25 cellular contexts compared by ENCODE assay signal in genomic region chr2:15948704-15948957, GRCh38. TPM values are rescaled to one million over a fixed set of nuclear protein-coding genes. Genes with fewer than 3 reads are reported as not detected.
DNase-seq lines count a peak whose midpoint lies in the region; ATAC-seq and TF ChIP-seq lines count a peak whose summit lies in the region.
"Had no signal": no experiment of that assay in that cellular context is flagged by ENCODE, and none has a peak within 500 bp of the region (broad histone marks: within the 10 kb centered on the region; RNA-seq: fewer than 3 reads in every experiment).

No MANE protein-coding gene starts in this region.

- no peak overlapping the region for H3K4ac ChIP-seq in H9 (ENCODE audit: low read depth, low read length)

- no peak overlapping the region for H2BK20ac ChIP-seq in H9 (ENCODE audit: low read depth, low read length, poor library complexity, severe bottlenecking)

- DNase-seq in H9, result no peak
- no peak for DNase-seq in WERI-Rb-1
- no peak for DNase-seq in mesothelial cell of epicardium (ENCODE audit: low spot score in 2 of 2, unreplicated experiment in 2 of 2)
- DNase-seq in neural crest cell (ENCODE audit: low read depth, low spot score), result no peak
- no peak for DNase-seq in vagina (ENCODE audit: extremely low spot score in 2 of 2)
- no peak for DNase-seq in NCI-H2171 (lab: John Stamatoyannopoulos, UW)
- DNase-seq in dermis blood vessel endothelial cell, result no peak
- DNase-seq: 8988T; ACHN; C1 segment of cervical spinal cord; CD4-positive, alpha-beta memory T cell; CD4-positive, CD25-positive, alpha-beta regulatory T cell; CD8-positive, alpha-beta memory T cell; COR-L47; DMS 273 treated with DMSO at 0.1 percent for 48 hours; DMS153; DMS53; DMS79; DND-41; EL; GDM1 had no signal

- H3K36me3 ChIP-seq in WERI-Rb-1, result peaks cover 51% of the 10 kb centered on the region
- no peaks in the 10 kb centered on the region for H3K36me3 ChIP-seq in vagina

- no peak for ATAC-seq in GM19395 (IDR thresholded peaks at IDR 0.05; ENCODE audit: unreplicated experiment)

- no peaks in the 10 kb centered on the region for H3K9me3 ChIP-seq in H9 (ENCODE audit: control insufficient read depth, low read depth, low read length)
- no peaks in the 10 kb centered on the region for H3K9me3 ChIP-seq in WERI-Rb-1 (ENCODE audit: severe bottlenecking)
- H3K9me3 ChIP-seq in vagina, result no peaks in the 10 kb centered on the region
- H3K9me3 ChIP-seq: BLaER1 had no signal

- H3K9ac ChIP-seq in H9 (ENCODE audit: extremely low read depth, insufficient read length, low read length), result no peak overlapping the region
- H3K9ac ChIP-seq: BLaER1 had no signal

- no peaks in the 10 kb centered on the region for H3K27me3 Mint-ChIP-seq in H9 (ENCODE audit: low read depth)
- H3K27me3 Mint-ChIP-seq in mesothelial cell of epicardium (ENCODE audit: low read depth), result no peaks in the 10 kb centered on the region
- peaks cover 2% of the 10 kb centered on the region for H3K27me3 Mint-ChIP-seq in neural crest cell (ENCODE audit: low read depth)

- H4K5ac ChIP-seq in H9 (ENCODE audit: insufficient read length, low read depth, low read length), result no peak overlapping the region

- H3K27ac ChIP-seq in H9 (ENCODE audit: insufficient read length, low read depth, low read length) (no peak overlapping the region), WERI-Rb-1 (0 out of 2 replicates have a peak overlapping the region, but pooled peaks have one; percentile 0), vagina (no peak overlapping the region)
- H3K27ac ChIP-seq: BLaER1 had no signal

- H3K4me3 ChIP-seq in WERI-Rb-1 (ENCODE audit: low read depth, low read length) (no peak overlapping the region), vagina (no peak overlapping the region)
- H3K4me3 ChIP-seq: BLaER1 had no signal

- H3K18ac ChIP-seq in H9 (ENCODE audit: insufficient read length, low read depth, low read length), result no peak overlapping the region

- no peak overlapping the region for H2BK15ac ChIP-seq in H9 (ENCODE audit: low read depth, low read length)

- no peak overlapping the region for H4K8ac ChIP-seq in H9 (replicated peaks; ENCODE audit: insufficient read length, low read depth, low read length)

- H3K4me3 Mint-ChIP-seq in H9 (no peak overlapping the region), mesothelial cell of epicardium (no peak overlapping the region), neural crest cell (peak overlapping the region; percentile 72)
- H3K4me3 Mint-ChIP-seq: CD14-positive monocyte; CD4-positive, alpha-beta memory T cell; CD4-positive, CD25-positive, alpha-beta regulatory T cell; CD8-positive, alpha-beta memory T cell had no signal

- H3K9me3 Mint-ChIP-seq in H9 (peaks cover 0 to 2% of the 10 kb centered on the region in 2 experiments; a peak in 1 of 5 replicates), mesothelial cell of epicardium (no peaks in the 10 kb centered on the region), neural crest cell (no peaks in the 10 kb centered on the region)
- H3K9me3 Mint-ChIP-seq: CD4-positive, CD25-positive, alpha-beta regulatory T cell had no signal

- H3K79me1 ChIP-seq in H9 (ENCODE audit: insufficient read depth, low read depth, low read length, poor library complexity, severe bottlenecking), result peaks cover 3% of the 10 kb centered on the region

- H2BK120ac ChIP-seq in H9 (ENCODE audit: low read depth, low read length, poor library complexity, severe bottlenecking), result no peak overlapping the region

- peaks cover 39 to 50% (median 50%) of the 10 kb centered on the region in 3 experiments for H3K36me3 Mint-ChIP-seq in H9 (ENCODE audit: insufficient read depth in 1 of 3, low read depth in 3 of 3)
- H3K36me3 Mint-ChIP-seq in mesothelial cell of epicardium, result peaks cover 23% of the 10 kb centered on the region
- H3K36me3 Mint-ChIP-seq in neural crest cell (ENCODE audit: low read depth), result peaks cover 40% of the 10 kb centered on the region
- H3K36me3 Mint-ChIP-seq: CD14-positive monocyte; CD4-positive, alpha-beta memory T cell had no signal

- no peak overlapping the region for H3K14ac ChIP-seq in H9 (ENCODE audit: insufficient read depth, low read length)

- no peak overlapping the region for H2AK5ac ChIP-seq in H9 (ENCODE audit: insufficient read length, low read length)

- H3K79me2 ChIP-seq in H9 (ENCODE audit: insufficient read depth, low read length), result peaks cover 17% of the 10 kb centered on the region

- no CpG with 5 or more reads among the region's 3 CpGs for WGBS in H9 (ENCODE audit: extremely low coverage, insufficient read length, low lambda C conversion rate)

- H3K4me1 Mint-ChIP-seq in H9, result peaks cover 45 to 47% of the 10 kb centered on the region in 2 experiments
- peaks cover 20% of the 10 kb centered on the region for H3K4me1 Mint-ChIP-seq in mesothelial cell of epicardium
- peaks cover 64% of the 10 kb centered on the region for H3K4me1 Mint-ChIP-seq in neural crest cell

- H2BK5ac ChIP-seq in H9 (ENCODE audit: insufficient read length, low read length), result no peak overlapping the region

- no peak for TF ChIP-seq CTCF in H9 (conservative IDR thresholded peaks at IDR 0.05)
- no peak for TF ChIP-seq CTCF in WERI-Rb-1 (IDR thresholded peaks at IDR 0.05; ENCODE audit: low read depth, low read length)
- TF ChIP-seq CTCF in mesothelial cell of epicardium (IDR thresholded peaks at IDR 0.05; ENCODE audit: unreplicated experiment), result no peak
- TF ChIP-seq CTCF in neural crest cell (conservative IDR thresholded peaks at IDR 0.05), result no peak
- no peak for TF ChIP-seq CTCF in vagina (IDR thresholded peaks at IDR 0.05)

- intact Hi-C loops in vagina (cut with DNase I), result no loop called here

- no peaks in the 10 kb centered on the region for H4K20me1 ChIP-seq in H9 (ENCODE audit: control insufficient read depth, insufficient read depth, insufficient read length)

- no peak overlapping the region for H2BK12ac ChIP-seq in H9 (ENCODE audit: insufficient read length, low read depth, low read length)

- no peak overlapping the region for H3K56ac ChIP-seq in H9 (ENCODE audit: insufficient read length, low read depth, low read length)

- H3K23ac ChIP-seq in H9 (ENCODE audit: insufficient read length, low read depth, low read length), result no peak overlapping the region

- no peak overlapping the region for H3T11ph ChIP-seq in H9 (ENCODE audit: low read length)

- H3K27me3 ChIP-seq in H9 (ENCODE audit: insufficient read depth, low read length), result no peaks in the 10 kb centered on the region
- H3K27me3 ChIP-seq in WERI-Rb-1 (ENCODE audit: insufficient read depth, low read depth, severe bottlenecking), result no peaks in the 10 kb centered on the region
- H3K27me3 ChIP-seq in vagina, result no peaks in the 10 kb centered on the region
- H3K27me3 ChIP-seq: BLaER1 had no signal

- no peak overlapping the region for H2AFZ ChIP-seq in H9 (ENCODE audit: low read length)

- H3K4me1 ChIP-seq in H9 (ENCODE audit: insufficient read depth, low read length) (peaks cover 2% of the 10 kb centered on the region), vagina (peaks cover 6% of the 10 kb centered on the region)

- H3K23me2 ChIP-seq in H9 (ENCODE audit: insufficient read length, low read depth, low read length, poor library complexity, severe bottlenecking), result peaks cover 6% of the 10 kb centered on the region

- H4K91ac ChIP-seq in H9 (ENCODE audit: insufficient read length, low read depth, low read length), result no peak overlapping the region

- no peak for TF ChIP-seq POLR2A in vagina (IDR thresholded peaks at IDR 0.05)

- no peak overlapping the region for H3K4me2 ChIP-seq in H9 (ENCODE audit: insufficient read depth, insufficient read length, low read length)
- H3K4me2 ChIP-seq: BLaER1 had no signal

- H3K27ac Mint-ChIP-seq in H9 (peak overlapping the region in 2 of 3 experiments; percentile 42 to 82; a peak in 2 of 7 replicates), mesothelial cell of epicardium (peak overlapping the region; percentile 39), neural crest cell (ENCODE audit: unreplicated experiment) (no peak overlapping the region)
- H3K27ac Mint-ChIP-seq: CD14-positive monocyte; CD4-positive, alpha-beta memory T cell; CD4-positive, CD25-positive, alpha-beta regulatory T cell; CD8-positive, alpha-beta memory T cell had no signal

RNA-seq across cellular contexts. Expression of gene MYCN, which starts 8.3 kb away (rescaled TPM):
- total RNA-seq in H9 (2021), result 100.0 and 105 TPM in 2 replicates
- 69.1 to 79.4 TPM (median 72.5 TPM) in 3 replicates for total RNA-seq in mesothelial cell of epicardium
- 144 and 149 TPM in 2 replicates for total RNA-seq in neural crest cell
- total RNA-seq in vagina, result 2.0 TPM
- total RNA-seq in dermis blood vessel endothelial cell, result 12.2 and 19.6 TPM in 2 replicates
- total RNA-seq: CD8-positive, alpha-beta memory T cell; G401 had no signal
